In the genomic region with DNA sequence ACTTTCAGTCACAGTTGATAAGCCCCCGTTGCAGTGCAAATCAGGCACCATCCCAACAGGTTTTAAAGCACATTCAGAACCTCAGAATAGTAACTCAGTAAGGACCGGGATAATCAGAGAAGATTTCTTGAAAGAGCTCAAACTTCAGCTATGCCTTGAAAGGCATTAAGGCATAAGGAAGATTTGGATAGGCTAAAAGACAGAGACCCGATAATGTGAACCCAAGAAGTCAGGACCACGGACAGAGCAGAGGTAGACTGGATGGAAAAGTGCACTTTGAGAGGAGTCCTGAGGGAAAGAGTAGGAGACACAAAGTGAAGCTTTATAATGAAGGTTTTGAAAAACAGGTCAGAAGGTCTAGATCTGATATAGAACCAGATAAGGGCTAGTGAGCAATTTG, we compare ENCODE assay signal across 10 cellular contexts. TPM values are rescaled to one million over a fixed set of nuclear protein-coding genes. Genes with fewer than 3 reads are reported as not detected.
DNase-seq lines count a peak whose midpoint lies in the region; ATAC-seq and TF ChIP-seq lines count a peak whose summit lies in the region.
"Had no signal": no experiment of that assay in that cellular context is flagged by ENCODE, and none has a peak within 500 bp of the region (broad histone marks: within the 10 kb centered on the region; RNA-seq: fewer than 3 reads in every experiment).

No MANE protein-coding gene starts in this region.

- no peaks in the 10 kb centered on the region for H3K27me3 Mint-ChIP-seq in activated CD8-positive, alpha-beta T cell treated with anti-CD3 and anti-CD28 coated beads for 36 hours

- DNase-seq in EL (peak; percentile 35), KG1 (lab: John Stamatoyannopoulos, UW) (peak; percentile 12), islet precursor cell (peak; percentile 83), DMS79 (lab: John Stamatoyannopoulos, UW) (no peak), NCI-H226 (no peak), GM19238 (ENCODE audit: insufficient read length, low spot score) (no peak), activated gamma-delta T cell treated with Interleukin-2 at 50 U/mL for 16 hours (no peak)
- peak; percentile 22 for DNase-seq in activated CD8-positive, alpha-beta T cell treated with anti-CD3 and anti-CD28 coated beads for 36 hours
- DNase-seq: caudate nucleus, left colon had no signal

- POLR2A ChIA-PET in activated CD8-positive, alpha-beta T cell treated with anti-CD3 and anti-CD28 coated beads for 36 hours (lab: Charles Lee) = no interaction called here

- no peak for TF ChIP-seq CTCF in activated CD8-positive, alpha-beta T cell treated with anti-CD3 and anti-CD28 coated beads for 36 hours (IDR thresholded peaks at IDR 0.05)

- H3K4me3 Mint-ChIP-seq in activated CD8-positive, alpha-beta T cell treated with anti-CD3 and anti-CD28 coated beads for 36 hours = no peak overlapping the region

- no peak overlapping the region for H3K27ac Mint-ChIP-seq in activated CD8-positive, alpha-beta T cell treated with anti-CD3 and anti-CD28 coated beads for 36 hours

- H3K4me1 Mint-ChIP-seq in activated CD8-positive, alpha-beta T cell treated with anti-CD3 and anti-CD28 coated beads for 36 hours (ENCODE audit: low read depth) = no peaks in the 10 kb centered on the region

- intact Hi-C loops in activated CD8-positive, alpha-beta T cell treated with anti-CD3 and anti-CD28 coated beads for 36 hours (cut with micrococcal nuclease) = no loop called here

- no peak for ATAC-seq in activated CD8-positive, alpha-beta T cell treated with anti-CD3 and anti-CD28 coated beads for 36 hours
- ATAC-seq: left colon had no signal

- H3K36me3 Mint-ChIP-seq in activated CD8-positive, alpha-beta T cell treated with anti-CD3 and anti-CD28 coated beads for 36 hours (ENCODE audit: low read depth) = no peaks in the 10 kb centered on the region

- CTCF ChIA-PET in activated CD8-positive, alpha-beta T cell treated with anti-CD3 and anti-CD28 coated beads for 36 hours (lab: Charles Lee) = interaction anchor here (1.3 to 1.4 kb wide), 2 partner anchors 13 to 18 kb away, joined by 3 to 6 read pairs; no protein-coding TSS in a partner anchor

- H3K9me3 Mint-ChIP-seq in activated CD8-positive, alpha-beta T cell treated with anti-CD3 and anti-CD28 coated beads for 36 hours = no peaks in the 10 kb centered on the region

RNA-seq across cellular contexts. Expression of a gene that starts 36.9 kb away (rescaled TPM):
- 10 to 100 TPM in 1 of 2 experiments, 1 to 10 TPM in 1; 9.8 to 10.0 TPM for total RNA-seq in activated CD8-positive, alpha-beta T cell treated with anti-CD3 and anti-CD28 coated beads for 36 hours

Comparison
In these comparisons a context has a peak if more than half of its experiments do, and no peak if none do; other contexts are left out.
1. DNase-seq: peak in EL (single experiment), KG1 (single experiment), activated CD8-positive, alpha-beta T cell treated with anti-CD3 and anti-CD28 coated beads for 36 hours (single experiment) and islet precursor cell (single experiment); none in DMS79 (single experiment), NCI-H226 (single experiment), GM19238 (single experiment) and activated gamma-delta T cell treated with Interleukin-2 at 50 U/mL for 16 hours (single experiment).